Comparison of ENCODE assay signal across 18 cellular contexts in the genomic region with DNA sequence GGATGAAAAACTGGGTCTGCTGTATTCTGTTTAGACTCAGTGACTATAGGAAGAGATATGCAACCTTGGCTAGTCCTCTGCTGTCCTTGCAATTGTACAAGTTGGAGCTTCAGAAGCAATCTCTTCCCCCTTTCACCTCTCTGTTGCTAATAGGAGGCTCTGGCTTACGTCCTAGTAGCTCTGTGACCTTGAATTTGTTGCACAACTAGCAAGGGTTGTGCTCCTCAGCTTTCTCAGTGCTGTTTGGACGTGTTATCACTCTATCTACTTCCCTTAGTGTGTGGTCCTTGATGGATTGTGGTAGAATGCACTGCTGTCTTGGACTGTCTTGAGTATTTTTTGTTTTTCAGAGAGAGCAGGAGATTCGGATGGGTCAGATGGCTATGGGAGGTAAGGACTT. TPM values are rescaled to one million over a fixed set of nuclear protein-coding genes. Genes with fewer than 3 reads are reported as not detected.
"Had no signal": no experiment of that assay in that cellular context is flagged by ENCODE, and none has a peak within 500 bp of the region (broad histone marks: within the 10 kb centered on the region; RNA-seq: fewer than 3 reads in every experiment).

No MANE protein-coding gene starts in this region.

- ATAC-seq: left lobe of liver, natural killer cell, T-helper 17 cell had no signal

- H3K9me3 ChIP-seq: ascending aorta, colonic mucosa, esophagus squamous epithelium, heart right ventricle, uterus had no signal

- H3K4me1 ChIP-seq: ascending aorta, colonic mucosa, esophagus squamous epithelium, uterus had no signal

- H3K36me3 ChIP-seq: uterus had no signal

- H3K27me3 ChIP-seq: ascending aorta, brain microvascular endothelial cell, colonic mucosa, esophagus squamous epithelium, heart right ventricle, uterus had no signal

- H3K27ac ChIP-seq: ascending aorta, brain microvascular endothelial cell, colonic mucosa, esophagus squamous epithelium, uterus had no signal

- H3K4me3 ChIP-seq: ascending aorta, colonic mucosa, esophagus squamous epithelium, heart right ventricle, uterus had no signal

- DNase-seq: activated CD4-positive, alpha-beta T cell treated with anti-CD3 and anti-CD28 coated beads for 4 hours; activated CD4-positive, alpha-beta T cell treated with anti-CD3 and anti-CD28 coated beads, Interleukin-2, amount 50 U/mL, for 48 hours; activated CD4-positive, CD25-positive, alpha-beta regulatory T cell; activated effector memory CD4-positive, alpha-beta T cell treated with anti-CD3 and anti-CD28 coated beads, Interleukin-2, amount 50 U/mL, for 16 hours; activated naive CD4-positive, alpha-beta T cell treated with anti-CD3 and anti-CD28 coated beads, Interleukin-2, amount 50 U/mL, for 16 hours; brain microvascular endothelial cell; colonic mucosa; esophagus squamous epithelium; heart right ventricle; kidney; natural killer cell; stimulated activated CD4-positive, alpha-beta T cell treated with anti-CD3 and anti-CD28 coated beads, Interleukin-4, amount 100 ng/mL, for 4 hours; SW 1271; T-helper 17 cell; trophoblast cell; uterus had no signal

RNA-seq across cellular contexts. Expression of a gene that starts 3.4 kb away (rescaled TPM):
- total RNA-seq: ascending aorta had no signal
